8 cellular contexts compared by ENCODE assay signal in the genomic region with DNA sequence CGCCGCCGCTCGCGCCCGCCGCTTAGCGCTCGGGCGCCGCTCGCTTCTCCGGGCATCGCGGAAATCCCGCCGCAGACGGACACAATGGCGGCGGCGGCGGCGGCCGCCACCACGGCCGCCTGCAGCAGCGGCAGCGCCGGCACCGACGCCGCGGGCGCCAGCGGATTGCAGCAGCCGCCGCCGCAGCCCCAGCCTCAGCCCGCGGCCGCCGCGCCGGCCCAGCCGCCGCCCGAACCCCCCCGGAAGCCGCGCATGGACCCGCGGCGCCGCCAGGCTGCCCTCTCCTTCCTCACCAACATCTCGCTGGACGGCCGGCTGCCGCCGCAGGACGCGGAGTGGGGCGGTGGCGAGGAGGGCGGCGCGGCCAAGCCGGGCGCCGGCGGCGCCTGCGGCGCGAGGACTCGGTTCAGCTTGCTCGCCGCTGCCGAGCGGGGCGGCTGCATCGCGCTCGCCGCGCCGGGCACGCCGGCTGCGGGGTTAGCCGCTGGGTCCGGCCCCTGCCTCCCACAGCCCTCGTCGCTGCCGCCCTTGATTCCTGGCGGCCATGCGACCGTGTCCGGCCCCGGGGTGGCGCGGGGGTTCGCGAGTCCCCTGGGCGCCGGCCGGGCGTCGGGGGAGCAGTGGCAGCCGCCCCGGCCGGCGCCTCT. TPM values are rescaled to one million over a fixed set of nuclear protein-coding genes. Genes with fewer than 3 reads are reported as not detected.
DNase-seq lines count a peak whose midpoint lies in the region; ATAC-seq and TF ChIP-seq lines count a peak whose summit lies in the region.

No MANE protein-coding gene starts in this region.

- CTCF ChIA-PET in HEK293T (lab: Yijun Ruan, JAX): interaction anchor here (0.6 kb wide), 1 partner anchor 82 kb away, joined by 3 read pairs; no protein-coding TSS in a partner anchor
- CTCF ChIA-PET in PC-9 (lab: Charles Lee): interaction anchor here (0.5 kb wide), 1 partner anchor 270 kb away, joined by 4 read pairs; no protein-coding TSS in a partner anchor

- H3F3A ChIP-seq in PC-9 (ENCODE audit: insufficient read depth, low read depth): peaks cover 21% of the 10 kb centered on the region; the same call in 1 of the 2 replicates

- peak overlapping the region; percentile 70 for H3K4me3 ChIP-seq in GM12864 (ENCODE audit: low read depth, low read length)
- H3K4me3 ChIP-seq in PC-9: peak overlapping the region; percentile 78
- H3K4me3 ChIP-seq in liver (ENCODE audit: low read depth in 1 of 3, low read length in 3 of 3): peak overlapping the region; percentile 29 to 85 (median 78)
- peak overlapping the region; percentile 71 for H3K4me3 ChIP-seq in thoracic aorta

- no peaks in the 10 kb centered on the region for H3K9me2 ChIP-seq in PC-9 (ENCODE audit: insufficient read depth)

- peaks cover 14% of the 10 kb centered on the region for H3K4me1 Mint-ChIP-seq in central memory CD8-positive, alpha-beta T cell

- H3K79me2 ChIP-seq in PC-9 (ENCODE audit: low read depth): peaks cover 46% of the 10 kb centered on the region

- no peaks in the 10 kb centered on the region for H3K36me3 ChIP-seq in PC-9 (ENCODE audit: low read depth)
- H3K36me3 ChIP-seq in liver (ENCODE audit: control insufficient read depth in 4 of 4, insufficient read depth in 3 of 4, low read depth in 1 of 4, low read length in 3 of 4): no peaks in the 10 kb centered on the region
- no peaks in the 10 kb centered on the region for H3K36me3 ChIP-seq in thoracic aorta

- peak overlapping the region; percentile 80; the same call in 1 of the 2 replicates for H2AFZ ChIP-seq in PC-9

- H3K4me1 ChIP-seq in PC-9 (replicated peaks; ENCODE audit: insufficient read depth) (peaks cover 28% of the 10 kb centered on the region), liver (ENCODE audit: control insufficient read depth in 4 of 4, insufficient read depth in 4 of 4, low read length in 3 of 4) (peaks cover 12 to 53% (median 41%) of the 10 kb centered on the region in 4 donors), thoracic aorta (ENCODE audit: control insufficient read depth in 1 of 2, low read depth in 2 of 2) (peaks cover 9 to 33% of the 10 kb centered on the region in 2 donors)

- H3K9me3 ChIP-seq in PC-9 (ENCODE audit: insufficient read depth, low read depth) (no peaks in the 10 kb centered on the region), liver (ENCODE audit: control insufficient read depth in 4 of 4, low read length in 3 of 4) (no peaks in the 10 kb centered on the region), thoracic aorta (no peaks in the 10 kb centered on the region)

- no peaks in the 10 kb centered on the region for H3K9me3 Mint-ChIP-seq in central memory CD8-positive, alpha-beta T cell

- TF ChIP-seq RAD21 in liver (IDR thresholded peaks at IDR 0.05): no peak

- H3K4me2 ChIP-seq in PC-9: peak overlapping the region; percentile 80

- H4K20me1 ChIP-seq in PC-9 (ENCODE audit: insufficient read depth): no peaks in the 10 kb centered on the region

- H3K27me3 ChIP-seq in PC-9 (ENCODE audit: insufficient read depth, low read depth) (no peaks in the 10 kb centered on the region), liver (ENCODE audit: control insufficient read depth in 4 of 4, insufficient read depth in 4 of 4, low read length in 3 of 4) (no peaks in the 10 kb centered on the region), thoracic aorta (replicated peaks; ENCODE audit: insufficient read depth) (no peaks in the 10 kb centered on the region)

- POLR2A ChIA-PET in HEK293T (lab: Yijun Ruan, JAX) (interaction anchor here (1.4 to 4.1 kb wide), 6 partner anchors 9 to 44 kb away, joined by 3 to 26 read pairs (median 6); no protein-coding TSS in a partner anchor), PC-9 (lab: Charles Lee; ENCODE audit: unreplicated experiment) (no interaction called here)

- WGBS in liver: under 1% methylated on average over 112 of the region's 112 CpGs

- H3K27ac ChIP-seq in PC-9: no peak overlapping the region
- peak overlapping the region; percentile 92 to 97 for H3K27ac ChIP-seq in liver (ENCODE audit: low read depth in 1 of 2, low read length in 2 of 2)
- peak overlapping the region; percentile 88 to 89 for H3K27ac ChIP-seq in thoracic aorta

- no TSS peak for BruUV-seq in PC-9 (replicated peaks; lab: Mats Ljungman, UMichigan)

- peaks cover 62% of the 10 kb centered on the region for H3K27me3 Mint-ChIP-seq in central memory CD8-positive, alpha-beta T cell

- peak overlapping the region in 1 of 2 donors; percentile 9 for H3K9ac ChIP-seq in liver (ENCODE audit: low read depth in 1 of 2, low read length in 2 of 2)

- intact Hi-C loops in PC-9 (cut with micrococcal nuclease; ENCODE audit: unreplicated experiment): loop anchor here (1.0 to 10.0 kb wide), 3 partner anchors 129 to 275 kb away; no protein-coding TSS in a partner anchor

- TF ChIP-seq CTCF in GM12864 (IDR thresholded peaks at IDR 0.05; ENCODE audit: low read depth, low read length, missing control alignments) (no peak), PC-9 (conservative IDR thresholded peaks at IDR 0.05) (no peak), liver (IDR thresholded peaks at IDR 0.05; ENCODE audit: low read depth, low read length, missing input control) (no peak), thoracic aorta (IDR thresholded peaks at IDR 0.05) (no peak)

- no peak overlapping the region for H3K27ac Mint-ChIP-seq in central memory CD8-positive, alpha-beta T cell (ENCODE audit: low read depth)

- peak overlapping the region; percentile 56 for H3K4me3 Mint-ChIP-seq in central memory CD8-positive, alpha-beta T cell

- peaks cover 1% of the 10 kb centered on the region for H3K36me3 Mint-ChIP-seq in central memory CD8-positive, alpha-beta T cell (ENCODE audit: insufficient read depth)

- ATAC-seq in central memory CD8-positive, alpha-beta T cell (replicated peaks; ENCODE audit: extremely low read depth, poor library complexity, severe bottlenecking): peak; percentile 48
- peak; percentile 34 for ATAC-seq in thoracic aorta (ENCODE audit: insufficient number of reproducible peaks, low FRiP score, low read depth)

- DNase-seq in GM12864 (ENCODE audit: low read depth) (no peak), HEK293T (ENCODE audit: extremely low spot score) (peak; percentile 57), PC-9 (peak in 1 of 2 experiments; percentile 12), thoracic aorta (ENCODE audit: low spot score) (no peak), NCI-H1436 treated with DMSO at 0.1 percent for 48 hours (lab: John Stamatoyannopoulos, UW) (no peak), medulla oblongata (ENCODE audit: extremely low spot score) (no peak)
- DNase-seq in central memory CD8-positive, alpha-beta T cell (ENCODE audit: low spot score in 2 of 2): no peak

TF ChIP-seq in HEK293T, 16 proteins besides CTCF, POLR2A, EP300 and RAD21:
- TF ChIP-seq ARNT (IDR thresholded peaks at IDR 0.05) (0 out of 2 replicates have a peak, but pooled peaks have one; percentile 9), HDGF (IDR thresholded peaks at IDR 0.05; ENCODE audit: borderline replicate concordance) (no peak)

TF ChIP-seq in liver, 16 proteins besides CTCF, POLR2A, EP300 and RAD21:
- TF ChIP-seq NR2F2 (IDR thresholded peaks at IDR 0.05): no peak
- TF ChIP-seq ZBTB33 (IDR thresholded peaks at IDR 0.05): no peak
- no peak for TF ChIP-seq HNF4A (conservative IDR thresholded peaks at IDR 0.05)

RNA-seq across cellular contexts. Expression of gene CABLES1, which starts 0.5 kb away (rescaled TPM):
- total RNA-seq in PC-9 (2021) (10.0 and 11.8 TPM in 2 replicates), liver (1 to 10 TPM; 4.0 to 8.9 TPM), thoracic aorta (10 to 100 TPM; 25.7 to 28.7 TPM)
- 1 to 10 TPM; 3.3 to 4.9 TPM for polyA plus RNA-seq in liver
